Comparison of ENCODE assay signal across 8 cellular contexts in the genomic region with DNA sequence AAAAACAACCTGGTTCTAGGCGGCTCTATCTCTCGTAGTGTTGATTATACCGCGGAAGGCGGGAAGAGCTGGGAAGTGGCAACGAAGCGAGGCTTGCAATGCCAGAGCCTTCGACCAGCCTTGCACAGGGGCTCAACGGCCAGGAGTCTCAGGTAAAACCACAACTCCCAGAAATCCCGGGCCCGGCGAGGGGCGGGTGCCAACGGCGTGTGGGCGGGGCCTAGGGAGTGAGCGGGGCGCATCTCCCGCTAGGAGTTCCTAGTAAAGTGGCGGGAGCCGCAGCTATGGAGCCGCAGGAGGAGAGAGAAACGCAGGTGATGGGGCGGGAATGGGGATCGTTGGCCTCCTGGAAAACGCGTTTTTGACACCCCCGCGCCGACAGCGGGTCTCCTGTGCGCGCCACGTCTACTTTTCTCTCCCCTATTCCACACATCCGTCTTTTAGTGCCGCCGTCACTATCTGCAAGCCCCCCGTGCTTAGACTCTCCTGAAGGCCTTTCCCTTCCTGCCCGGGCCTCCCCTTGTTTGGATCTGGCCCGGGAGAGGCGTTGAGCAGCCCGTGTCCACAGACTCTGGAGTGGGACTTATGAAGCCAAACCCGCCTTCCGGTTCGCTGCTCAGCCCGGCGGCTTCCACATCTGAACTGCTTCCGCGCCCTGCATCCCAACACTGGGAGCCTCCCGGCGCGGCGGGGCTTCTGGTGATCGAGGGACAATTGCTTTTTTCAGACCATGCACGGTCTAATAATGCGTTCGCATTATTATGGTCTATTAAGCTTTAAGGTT. TPM values are rescaled to one million over a fixed set of nuclear protein-coding genes. Genes with fewer than 3 reads are reported as not detected.
DNase-seq lines count a peak whose midpoint lies in the region; ATAC-seq and TF ChIP-seq lines count a peak whose summit lies in the region.

A gene with protein sequence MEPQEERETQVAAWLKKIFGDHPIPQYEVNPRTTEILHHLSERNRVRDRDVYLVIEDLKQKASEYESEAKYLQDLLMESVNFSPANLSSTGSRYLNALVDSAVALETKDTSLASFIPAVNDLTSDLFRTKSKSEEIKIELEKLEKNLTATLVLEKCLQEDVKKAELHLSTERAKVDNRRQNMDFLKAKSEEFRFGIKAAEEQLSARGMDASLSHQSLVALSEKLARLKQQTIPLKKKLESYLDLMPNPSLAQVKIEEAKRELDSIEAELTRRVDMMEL (plus strand): TSS at position 258 of the 784 bp plus-strand sequence. CDS start 27 bp downstream, at position 285.

- H3K27ac ChIP-seq in adipose tissue (ENCODE audit: low read depth, low read length): no peak within 1 kb of the TSS
- H3K27ac ChIP-seq in cardiac muscle cell: peak within 1 kb of the TSS; percentile 66
- peak within 1 kb of the TSS; percentile 68 for H3K27ac ChIP-seq in parathyroid adenoma
- peak within 1 kb of the TSS; percentile 84 to 85 for H3K27ac ChIP-seq in tibial artery

- H3K36me3 ChIP-seq in cardiac muscle cell: peaks cover 7% of the 10 kb centered on the region
- no peaks in the 10 kb centered on the region for H3K36me3 ChIP-seq in parathyroid adenoma (ENCODE audit: control insufficient read depth, insufficient read depth, low read length)
- peaks cover 0 to 9% (median 0%) of the 10 kb centered on the region in 3 donors for H3K36me3 ChIP-seq in tibial artery

- peak within 1 kb of the TSS; percentile 96 to 98 (median 97) for H3K4me3 Mint-ChIP-seq in T-cell

- H3K27me3 Mint-ChIP-seq in T-cell: no peaks in the 10 kb centered on the region

- peak within 1 kb of the TSS; percentile 100 for H3K4me3 ChIP-seq in GM12875 (ENCODE audit: low read depth, low read length)
- H3K4me3 ChIP-seq in cardiac muscle cell: peak within 1 kb of the TSS; percentile 69
- peak within 1 kb of the TSS; percentile 85 for H3K4me3 ChIP-seq in parathyroid adenoma (ENCODE audit: low read depth, low read length)
- H3K4me3 ChIP-seq in tibial artery: peak within 1 kb of the TSS; percentile 75 to 92

- H3K79me2 ChIP-seq in parathyroid adenoma: no peaks in the 10 kb centered on the region

- H3K9me3 ChIP-seq in cardiac muscle cell (ENCODE audit: low read depth): no peaks in the 10 kb centered on the region
- no peaks in the 10 kb centered on the region for H3K9me3 ChIP-seq in parathyroid adenoma (ENCODE audit: control insufficient read depth, low read length)
- H3K9me3 ChIP-seq in tibial artery: no peaks in the 10 kb centered on the region

- peak within 1 kb of the TSS; percentile 90 for H2AFZ ChIP-seq in parathyroid adenoma

- H3K9ac ChIP-seq in parathyroid adenoma: no peak within 1 kb of the TSS

- ATAC-seq in HG02759 (IDR thresholded peaks at IDR 0.05; ENCODE audit: unreplicated experiment) (peak; percentile 95), T-cell (replicated peaks in 1 of 4) (peak; percentile 98 to 99 (median 99))

- H3K9me3 Mint-ChIP-seq in T-cell: no peaks in the 10 kb centered on the region

- intact Hi-C loops in tibial artery (cut with DNase I; ENCODE audit: low total_unique reads): no loop called here

- H3K4me1 ChIP-seq in cardiac muscle cell (ENCODE audit: low read depth) (peaks cover 8% of the 10 kb centered on the region), parathyroid adenoma (no peaks in the 10 kb centered on the region), tibial artery (peaks cover 0 to 22% (median 5%) of the 10 kb centered on the region in 4 donors)

- no peaks in the 10 kb centered on the region for H3K27me3 ChIP-seq in cardiac muscle cell
- H3K27me3 ChIP-seq in parathyroid adenoma (ENCODE audit: control insufficient read depth, insufficient read depth, low read length): no peaks in the 10 kb centered on the region
- H3K27me3 ChIP-seq in tibial artery: no peaks in the 10 kb centered on the region

- peaks cover 3% of the 10 kb centered on the region for H3K36me3 Mint-ChIP-seq in T-cell

- TF ChIP-seq CTCF in GM12875 (IDR thresholded peaks at IDR 0.05; ENCODE audit: borderline replicate concordance, insufficient read depth, low read depth, low read length): no peak
- no peak for TF ChIP-seq CTCF in cardiac muscle cell (IDR thresholded peaks at IDR 0.05; ENCODE audit: low read depth, low read length)
- no peak for TF ChIP-seq CTCF in parathyroid adenoma (IDR thresholded peaks at IDR 0.05)
- TF ChIP-seq CTCF in tibial artery (IDR thresholded peaks at IDR 0.05): no peak

- peak within 1 kb of the TSS; percentile 86 to 92 for H3K27ac Mint-ChIP-seq in T-cell

- POLR2A ChIA-PET in T-cell (lab: Charles Lee): interaction anchor here in 1 of 2 donors (0.5 kb wide), 1 partner anchor 12 kb away, joined by 3 read pairs; no protein-coding TSS in a partner anchor

- DNase-seq in NCI-H1436 (lab: John Stamatoyannopoulos, UW) (peak; percentile 89), T-cell (peak; percentile 27 to 83 (median 64)), cardiac muscle cell (ENCODE audit: low read depth in 1 of 2, low spot score in 1 of 2) (peak; percentile 89 to 95), tibial artery (peak; percentile 93 to 96)

- 0 to 1% (median 0%) methylated on average over 57 of the region's 57 CpGs for WGBS in adipose tissue, 3 donors

- H3K4me2 ChIP-seq in parathyroid adenoma (ENCODE audit: low read length): peak within 1 kb of the TSS; percentile 90

- CTCF ChIA-PET in T-cell (lab: Charles Lee): interaction anchor here (0.7 to 1.2 kb wide), 4 partner anchors 31 to 454 kb away, joined by 3 to 5 read pairs (median 3); a partner anchor contains a TSS

- peaks cover 15 to 40% (median 38%) of the 10 kb centered on the region in 3 donors for H3K4me1 Mint-ChIP-seq in T-cell

RNA-seq across cellular contexts. Expression of the gene that starts here (rescaled TPM):
- total RNA-seq in T-cell (10 to 100 TPM; 16.3 to 23.2 (median 20.6) TPM), cardiac muscle cell (34.8 and 75.5 TPM in 2 replicates)
- polyA plus RNA-seq in adipose tissue (10 to 100 TPM; 11.1 to 27.4 (median 11.6) TPM), cardiac muscle cell (74.2 and 75.8 TPM in 2 replicates)
